24 cellular contexts compared by ENCODE assay signal in genomic region chr5:62214701-62215100, GRCh38.
DNase-seq lines count a peak whose midpoint lies in the region.
"Had no signal": no experiment of that assay in that cellular context is flagged by ENCODE, and none has a peak within 500 bp of the region (broad histone marks: within the 10 kb centered on the region; RNA-seq: fewer than 3 reads in every experiment).

No MANE protein-coding gene starts in this region.

- peak; percentile 28 for DNase-seq in EL
- peak; percentile 24 for DNase-seq in Karpas-422
- DNase-seq in SW480 (ENCODE audit: low spot score) = peak; percentile 88
- peak; percentile 34 for DNase-seq in iris pigment epithelial cell (ENCODE audit: low read depth)
- no peak for DNase-seq in immature natural killer cell
- no peak for DNase-seq in stimulated activated CD4-positive, alpha-beta T cell treated with anti-CD3 and anti-CD28 coated beads, Interleukin-4, amount 100 ng/mL, for 4 hours
- DNase-seq in NCI-H774 (lab: John Stamatoyannopoulos, UW) = no peak
- DNase-seq: activated CD4-positive, alpha-beta T cell treated with anti-CD3 and anti-CD28 coated beads, Interleukin-2, amount 10 ng/mL, durations not matched to agents 24 days and 14 days; Caco-2; central memory CD4-positive, alpha-beta T cell; DND-41; glutamatergic neuron; mucosa of descending colon; NCI-H146; NCI-H446; NCI-H82; upper lobe of right lung had no signal

- H4K20me1 ChIP-seq in Karpas-422 (ENCODE audit: insufficient read depth, low read depth, low read length) = no peaks in the 10 kb centered on the region

- H3K27ac Mint-ChIP-seq in immature natural killer cell = no peak overlapping the region
- H3K27ac Mint-ChIP-seq: activated CD4-positive, alpha-beta T cell treated with anti-CD3 and anti-CD28 coated beads, Interleukin-2, amount 10 ng/mL, durations not matched to agents 24 days and 14 days; activated naive CD4-positive, alpha-beta T cell treated with anti-CD3 and anti-CD28 coated beads, Interleukin-2, amount 50 U/mL, for 24 hours; dendritic cell treated with granulocyte-macrophage colony-stimulating factor and Interleukin-4, amounts not matched to agents 40 ng/mL and 50 ng/mL, for 4 days; nephron had no signal

- H3K36me3 Mint-ChIP-seq in immature natural killer cell = no peaks in the 10 kb centered on the region
- H3K36me3 Mint-ChIP-seq: activated naive CD4-positive, alpha-beta T cell treated with anti-CD3 and anti-CD28 coated beads, Interleukin-2, amount 50 U/mL, for 24 hours had no signal

- peaks cover 0 to 14% (median 0%) of the 10 kb centered on the region in 3 donors for H3K27me3 Mint-ChIP-seq in immature natural killer cell (ENCODE audit: low read depth in 3 of 3)
- H3K27me3 Mint-ChIP-seq: dendritic cell treated with granulocyte-macrophage colony-stimulating factor and Interleukin-4, amounts not matched to agents 40 ng/mL and 50 ng/mL, for 4 days had no signal

- no peak overlapping the region for H2AFZ ChIP-seq in Karpas-422 (ENCODE audit: low read length)

- no peak overlapping the region for H3K9ac ChIP-seq in Karpas-422 (ENCODE audit: low read length)

- 0 out of 2 replicates have a peak, but pooled peaks cover 2% of the 10 kb centered on the region for H3K27me3 ChIP-seq in Karpas-422 (ENCODE audit: low read length)
- H3K27me3 ChIP-seq: ascending aorta, upper lobe of right lung had no signal

- no peaks in the 10 kb centered on the region for H3K4me1 Mint-ChIP-seq in immature natural killer cell
- H3K4me1 Mint-ChIP-seq: activated naive CD4-positive, alpha-beta T cell treated with anti-CD3 and anti-CD28 coated beads, Interleukin-2, amount 50 U/mL, for 24 hours; nephron had no signal

- H3K79me2 ChIP-seq in Karpas-422 (ENCODE audit: low read length) = no peaks in the 10 kb centered on the region

- no peak overlapping the region for H3K4me2 ChIP-seq in Karpas-422 (ENCODE audit: low read depth, low read length, poor library complexity, severe bottlenecking)
- H3K4me2 ChIP-seq: smooth muscle cell had no signal

- no peaks in the 10 kb centered on the region for H3K36me3 ChIP-seq in Karpas-422 (ENCODE audit: insufficient read depth, low read length)
- H3K36me3 ChIP-seq: ascending aorta, upper lobe of right lung had no signal

- no peaks in the 10 kb centered on the region for H3K9me2 ChIP-seq in Karpas-422 (replicated peaks; ENCODE audit: insufficient read depth, low read length)

- H3K27ac ChIP-seq in Karpas-422 (ENCODE audit: low read length) = no peak overlapping the region
- H3K27ac ChIP-seq: ascending aorta, C4-2B, upper lobe of right lung had no signal

- no peaks in the 10 kb centered on the region for H3K9me3 ChIP-seq in Karpas-422 (ENCODE audit: low read length)
- H3K9me3 ChIP-seq: ascending aorta, Caco-2, mucosa of descending colon, upper lobe of right lung had no signal

- H3K4me1 ChIP-seq in Karpas-422 (ENCODE audit: low read length) = no peaks in the 10 kb centered on the region
- H3K4me1 ChIP-seq: ascending aorta, Caco-2, upper lobe of right lung had no signal

- no peaks in the 10 kb centered on the region for H3K9me3 Mint-ChIP-seq in immature natural killer cell
- H3K9me3 Mint-ChIP-seq: activated CD4-positive, alpha-beta T cell treated with anti-CD3 and anti-CD28 coated beads, Interleukin-2, amount 10 ng/mL, durations not matched to agents 24 days and 14 days; activated naive CD4-positive, alpha-beta T cell treated with anti-CD3 and anti-CD28 coated beads, Interleukin-2, amount 50 U/mL, for 24 hours; dendritic cell treated with granulocyte-macrophage colony-stimulating factor and Interleukin-4, amounts not matched to agents 40 ng/mL and 50 ng/mL, for 4 days; nephron had no signal

- H3K4me3 ChIP-seq in Karpas-422 (ENCODE audit: low read length) = no peak overlapping the region
- H3K4me3 ChIP-seq: ascending aorta, GM12878, mucosa of descending colon, smooth muscle cell, upper lobe of right lung had no signal

- H3K4me3 Mint-ChIP-seq in immature natural killer cell = no peak overlapping the region
- H3K4me3 Mint-ChIP-seq: activated CD4-positive, alpha-beta T cell treated with anti-CD3 and anti-CD28 coated beads, Interleukin-2, amount 10 ng/mL, durations not matched to agents 24 days and 14 days; activated naive CD4-positive, alpha-beta T cell treated with anti-CD3 and anti-CD28 coated beads, Interleukin-2, amount 50 U/mL, for 24 hours; dendritic cell treated with granulocyte-macrophage colony-stimulating factor and Interleukin-4, amounts not matched to agents 40 ng/mL and 50 ng/mL, for 4 days; nephron had no signal

Comparison
In these comparisons a context has a peak if more than half of its experiments do, and no peak if none do; other contexts are left out.
1. DNase-seq: peak in EL (single experiment), Karpas-422 (single experiment), SW480 (single experiment) and iris pigment epithelial cell (single experiment); none in immature natural killer cell (0 of 3), stimulated activated CD4-positive, alpha-beta T cell treated with anti-CD3 and anti-CD28 coated beads, Interleukin-4, amount 100 ng/mL, for 4 hours (0 of 2) and NCI-H774 (single experiment).